In the genomic region with DNA sequence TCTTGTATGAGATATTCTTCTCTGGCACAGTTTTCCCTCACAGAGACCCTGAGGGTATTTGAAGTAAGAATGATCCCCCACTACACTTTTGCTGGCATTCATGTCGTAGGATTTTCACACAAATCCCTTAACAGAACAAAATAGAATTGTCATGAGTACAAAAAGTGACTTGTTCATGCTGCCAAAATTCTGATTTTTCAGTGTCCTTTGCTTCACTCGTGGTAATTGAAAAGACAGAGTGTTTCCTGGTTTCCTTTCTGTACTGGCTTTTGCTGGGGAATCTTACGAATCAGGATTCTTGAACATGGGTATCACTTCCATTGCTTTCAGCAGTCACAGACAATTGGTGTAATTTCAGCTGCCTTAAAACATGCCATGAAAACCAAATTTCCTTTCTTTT, we compare ENCODE assay signal across 1 cellular context.
TF ChIP-seq lines count a peak whose summit lies in the region.

No MANE protein-coding gene starts in this region.

TF ChIP-seq in H1, 55 proteins besides CTCF, POLR2A, EP300 and RAD21 (continued from another document):
- TF ChIP-seq, protein P1, sequence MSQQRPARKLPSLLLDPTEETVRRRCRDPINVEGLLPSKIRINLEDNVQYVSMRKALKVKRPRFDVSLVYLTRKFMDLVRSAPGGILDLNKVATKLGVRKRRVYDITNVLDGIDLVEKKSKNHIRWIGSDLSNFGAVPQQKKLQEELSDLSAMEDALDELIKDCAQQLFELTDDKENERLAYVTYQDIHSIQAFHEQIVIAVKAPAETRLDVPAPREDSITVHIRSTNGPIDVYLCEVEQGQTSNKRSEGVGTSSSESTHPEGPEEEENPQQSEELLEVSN (IDR thresholded peaks at IDR 0.05): no peak
- TF ChIP-seq TCF12 (IDR thresholded peaks at IDR 0.05; ENCODE audit: low read depth, low read length): no peak
- TF ChIP-seq GABPA (IDR thresholded peaks at IDR 0.05; ENCODE audit: borderline replicate concordance, insufficient read depth, low read length): no peak
- TF ChIP-seq YY1 (IDR thresholded peaks at IDR 0.05; ENCODE audit: low read depth, low read length): no peak
TF ChIP-seq in H1: peak in this region for 0.
